ENCODE assay signal across 36 cellular contexts in genomic region chr17:78266771-78267170, GRCh38. TPM values are rescaled to one million over a fixed set of nuclear protein-coding genes. Genes with fewer than 3 reads are reported as not detected.
DNase-seq lines count a peak whose midpoint lies in the region; ATAC-seq, FAIRE-seq and TF ChIP-seq lines count a peak whose summit lies in the region.
"Had no signal": no experiment of that assay in that cellular context is flagged by ENCODE, and none has a peak within 500 bp of the region (broad histone marks: within the 10 kb centered on the region; RNA-seq: fewer than 3 reads in every experiment).

No MANE protein-coding gene starts in this region.

- DNase-seq in SK-N-SH: peak; percentile 51
- DNase-seq in Panc1 (ENCODE audit: low read depth, low spot score): no peak
- DNase-seq in left colon: no peak
- no peak for DNase-seq in trophoblast cell
- DNase-seq in stimulated activated CD4-positive, alpha-beta T cell treated with anti-CD3 and anti-CD28 coated beads, Interleukin-15, amount 100 ng/mL, for 24 hours: no peak
- no peak for DNase-seq in SIG-M5 (lab: John Stamatoyannopoulos, UW)
- no peak for DNase-seq in urothelium cell line (ENCODE audit: low spot score)
- DNase-seq: activated CD4-positive, alpha-beta T cell treated with anti-CD3 and anti-CD28 coated beads, Interleukin-2, amount 50 U/mL, for 4 hours; activated CD4-positive, CD25-positive, alpha-beta regulatory T cell; activated CD8-positive, alpha-beta memory T cell treated with anti-CD3 and anti-CD28 coated beads, Interleukin-2, amount 10 ng/mL, durations not matched to agents 7 days and 5 days; activated naive CD4-positive, alpha-beta T cell treated with anti-CD3 and anti-CD28 coated beads, Interleukin-2, amount 10 ng/mL, durations not matched to agents 7 days and 5 days; activated T-cell treated with anti-CD3 and anti-CD28 coated beads, Interleukin-2, amount 50 U/mL, for 4 hours; brain microvascular endothelial cell; DMS79 treated with DMSO at 0.1 percent for 48 hours; gastrocnemius medialis; GDM1; NCI-H1048; NCI-H1694 treated with DMSO at 0.1 percent for 48 hours; NCI-H82; nucleus accumbens; right lobe of liver; stimulated activated CD4-positive, alpha-beta T cell treated with anti-CD3 and anti-CD28 coated beads, Interleukin-12 subunit alpha, Interleukin-12 subunit beta, amount 100 ng/mL, for 4 hours; stimulated activated CD4-positive, alpha-beta T cell treated with anti-CD3 and anti-CD28 coated beads, Interleukin-4, amount 100 ng/mL, for 1 hour; T-helper 17 cell; transverse colon had no signal

- H3K18ac ChIP-seq in trophoblast cell (ENCODE audit: low read length): no peak overlapping the region

- no peak overlapping the region for H2BK120ac ChIP-seq in trophoblast cell (ENCODE audit: insufficient read depth, low read length, poor library complexity)

- H2BK12ac ChIP-seq in trophoblast cell (ENCODE audit: low read length): peak overlapping the region; percentile 37

- no peak overlapping the region for H3K9ac ChIP-seq in SK-N-SH
- no peak overlapping the region for H3K9ac ChIP-seq in trophoblast cell (ENCODE audit: low read length)

- no peaks in the 10 kb centered on the region for H3K9me3 ChIP-seq in SK-N-SH
- no peaks in the 10 kb centered on the region for H3K9me3 ChIP-seq in Panc1 (ENCODE audit: control insufficient read depth, insufficient read depth, low read depth, low read length)
- H3K9me3 ChIP-seq in trophoblast cell (ENCODE audit: insufficient read depth, low read depth, low read length): peaks cover 2% of the 10 kb centered on the region
- H3K9me3 ChIP-seq: gastrocnemius medialis, right lobe of liver, transverse colon had no signal

- H4K20me1 ChIP-seq in SK-N-SH (ENCODE audit: insufficient read depth): no peaks in the 10 kb centered on the region

- peak overlapping the region; percentile 9 for H4K91ac ChIP-seq in trophoblast cell (ENCODE audit: low read depth, low read length)

- no peak overlapping the region for H3K14ac ChIP-seq in trophoblast cell (ENCODE audit: low read length)

- ATAC-seq in SK-N-SH treated with all-trans-retinoic acid at 6 μM for 48 hours (no peak), Panc1 (0 out of 2 replicates have a peak, but pooled peaks have one; percentile 14), left colon (peak; percentile 3)
- ATAC-seq: activated CD8-positive, alpha-beta memory T cell treated with anti-CD3 and anti-CD28 coated beads, Interleukin-2, amount 10 ng/mL, durations not matched to agents 7 days and 5 days; activated T-cell treated with anti-CD3 and anti-CD28 coated beads, Interleukin-2, amount 50 U/mL, for 4 hours; gastrocnemius medialis; T-helper 17 cell had no signal

- H3K27ac ChIP-seq in SK-N-SH (ENCODE audit: low read depth in 2 of 2, low read length in 1 of 2) (peak overlapping the region in 1 of 2 experiments; percentile 91; a peak in 2 of 4 replicates), Panc1 (ENCODE audit: low read length) (no peak overlapping the region), trophoblast cell (ENCODE audit: low read depth, low read length) (no peak overlapping the region)
- H3K27ac ChIP-seq: brain microvascular endothelial cell, gastrocnemius medialis, transverse colon had no signal

- BruUV-seq in Panc1 (replicated peaks; lab: Mats Ljungman, UMichigan): no TSS peak

- CTCF ChIA-PET in SK-N-SH (lab: Yijun Ruan, JAX): interaction anchor here (1.2 to 6.7 kb wide), 3 partner anchors 15 to 155 kb away, joined by 4 to 60 read pairs (median 6); no protein-coding TSS in a partner anchor
- CTCF ChIA-PET in Panc1 (lab: Charles Lee): interaction anchor here (0.7 kb wide), 1 partner anchor 46 kb away, joined by 3 read pairs; no protein-coding TSS in a partner anchor

- H3K27me3 ChIP-seq in SK-N-SH (ENCODE audit: insufficient read depth) (no peaks in the 10 kb centered on the region), Panc1 (ENCODE audit: control insufficient read depth, insufficient read depth, low read length) (no peaks in the 10 kb centered on the region), trophoblast cell (ENCODE audit: insufficient read depth, low read length) (no peaks in the 10 kb centered on the region)
- H3K27me3 ChIP-seq: right lobe of liver had no signal

- no peak overlapping the region for H4K8ac ChIP-seq in trophoblast cell (ENCODE audit: low read depth, low read length)

- TF ChIP-seq EP300 in SK-N-SH (IDR thresholded peaks at IDR 0.05; ENCODE audit: borderline replicate concordance in 1 of 2, low read depth in 1 of 2, low read length in 1 of 2): no peak

- H3K79me1 ChIP-seq in trophoblast cell (ENCODE audit: low read length): peaks cover 24% of the 10 kb centered on the region

- no peak for TF ChIP-seq CTCF in SK-N-SH (IDR thresholded peaks at IDR 0.05)
- TF ChIP-seq CTCF in Panc1 (IDR thresholded peaks at IDR 0.05): no peak

- 95% methylated on average over 9 of the region's 9 CpGs for WGBS in SK-N-SH (ENCODE audit: low lambda C conversion rate)
- no CpG with 5 or more reads among the region's 9 CpGs for WGBS in trophoblast cell (ENCODE audit: extremely low coverage, insufficient coverage, insufficient read length)

- H4K12ac ChIP-seq in trophoblast cell (ENCODE audit: low read depth, low read length): no peak overlapping the region

- H2AFZ ChIP-seq in SK-N-SH (ENCODE audit: low read depth): no peak overlapping the region
- H2AFZ ChIP-seq in trophoblast cell (ENCODE audit: insufficient read depth, low read length, poor library complexity): no peak overlapping the region

- intact Hi-C loops in Panc1 (cut with micrococcal nuclease; ENCODE audit: unreplicated experiment) (no loop called here), left colon (cut with DNase I, micrococcal nuclease) (no loop called here)

- TF ChIP-seq RAD21 in SK-N-SH (IDR thresholded peaks at IDR 0.05; ENCODE audit: low read length): no peak

- H3K4me2 ChIP-seq in SK-N-SH: no peak overlapping the region
- H3K4me2 ChIP-seq in trophoblast cell (ENCODE audit: low read length): no peak overlapping the region

- peaks cover 0 to 75% of the 10 kb centered on the region in 2 experiments; a peak in 2 of 4 replicates for H3K4me1 ChIP-seq in SK-N-SH (ENCODE audit: control insufficient read depth in 1 of 2, insufficient read depth in 2 of 2, low read depth in 1 of 2, low read length in 1 of 2)
- peaks cover 38% of the 10 kb centered on the region for H3K4me1 ChIP-seq in Panc1 (ENCODE audit: control insufficient read depth, insufficient read depth, low read length)
- peaks cover 35 to 37% of the 10 kb centered on the region in 2 experiments for H3K4me1 ChIP-seq in trophoblast cell (ENCODE audit: control insufficient read depth in 1 of 2, insufficient read depth in 2 of 2, low read length in 2 of 2)

- H3F3A ChIP-seq in SK-N-SH (replicated peaks; ENCODE audit: insufficient read depth): no peaks in the 10 kb centered on the region

- in situ Hi-C loops in Panc1 (cut with HindIII; ENCODE audit: low pct_unique_long_range_greater_than_20kb, low sequenced_read_pairs): no loop called here

- no peaks in the 10 kb centered on the region for H3K9me2 ChIP-seq in SK-N-SH

- no peak overlapping the region for H3K4ac ChIP-seq in trophoblast cell (ENCODE audit: low read depth, low read length)

- H3K79me2 ChIP-seq in SK-N-SH (ENCODE audit: insufficient read depth) (no peaks in the 10 kb centered on the region), trophoblast cell (ENCODE audit: control insufficient read depth, insufficient read depth, low read length, poor library complexity) (peaks cover 6% of the 10 kb centered on the region)

- H3K23ac ChIP-seq in trophoblast cell (ENCODE audit: low read length): no peak overlapping the region

- no peak for FAIRE-seq in urothelium cell line (lab: Jason Lieb, UNC)
- FAIRE-seq: endothelial cell of umbilical vein, TTC549 had no signal

- peak overlapping the region; percentile 57 for H2AK5ac ChIP-seq in trophoblast cell (ENCODE audit: low read length)

- H3K4me3 ChIP-seq in SK-N-SH (ENCODE audit: low read depth in 2 of 2, low read length in 1 of 2): no peak overlapping the region
- no peak overlapping the region for H3K4me3 ChIP-seq in Panc1 (ENCODE audit: low read depth in 2 of 2, low read length in 2 of 2)
- no peak overlapping the region for H3K4me3 ChIP-seq in trophoblast cell (ENCODE audit: low read depth, low read length)
- H3K4me3 ChIP-seq: gastrocnemius medialis, right lobe of liver, transverse colon had no signal

- no peaks in the 10 kb centered on the region for H3K36me3 ChIP-seq in SK-N-SH (replicated peaks in 1 of 2; ENCODE audit: control insufficient read depth in 1 of 2, insufficient read depth in 2 of 2, low read length in 1 of 2)
- no peaks in the 10 kb centered on the region for H3K36me3 ChIP-seq in Panc1 (ENCODE audit: control insufficient read depth, insufficient read depth, low read length)
- no peaks in the 10 kb centered on the region for H3K36me3 ChIP-seq in trophoblast cell (ENCODE audit: control insufficient read depth in 1 of 2, insufficient read depth in 2 of 2, low read length in 2 of 2)
- H3K36me3 ChIP-seq: brain microvascular endothelial cell, gastrocnemius medialis, right lobe of liver, transverse colon had no signal

- H2BK5ac ChIP-seq in trophoblast cell (ENCODE audit: low read depth, low read length, poor library complexity): no peak overlapping the region

- POLR2A ChIA-PET in SK-N-SH (lab: Yijun Ruan, JAX): interaction anchor here (1.0 to 1.4 kb wide), 2 partner anchors 8 to 10 kb away, joined by 3 read pairs; no protein-coding TSS in a partner anchor
- POLR2A ChIA-PET in Panc1 (lab: Charles Lee): interaction anchor here (0.6 kb wide), 1 partner anchor 66 kb away, joined by 3 read pairs; no protein-coding TSS in a partner anchor

TF ChIP-seq in SK-N-SH, 30 proteins besides CTCF, POLR2A, EP300 and RAD21 (continues in another document):
- TF ChIP-seq POLR2AphosphoS5 (IDR thresholded peaks at IDR 0.05; ENCODE audit: low read depth, low read length): no peak
- TF ChIP-seq TCF12 (IDR thresholded peaks at IDR 0.05): no peak

TF ChIP-seq in SK-N-SH treated with all-trans-retinoic acid at 6 μM for 48 hours, 23 proteins besides CTCF, POLR2A, EP300 and RAD21 (continues in another document):
- no peak for TF ChIP-seq ZNF8 (CRISPR knock-in tag; IDR thresholded peaks at IDR 0.05)
- TF ChIP-seq TOX (CRISPR knock-in tag; IDR thresholded peaks at IDR 0.05; ENCODE audit: borderline replicate concordance): no peak
- TF ChIP-seq ZNF565 (CRISPR knock-in tag; conservative IDR thresholded peaks at IDR 0.05; ENCODE audit: low read depth): no peak
- TF ChIP-seq CSDC2 (CRISPR knock-in tag; IDR thresholded peaks at IDR 0.05): no peak

RNA-seq across cellular contexts. Expression of gene TMEM235, which starts 35.3 kb away (rescaled TPM):
- polyA plus RNA-seq in SK-N-SH (2012; rRNA removed): not detected in 2 replicates
- polyA plus RNA-seq in SK-N-SH (2012; cell fraction: cytosol; rRNA removed): 0.04 TPM in 1 of 2 replicates, not detected in the other
- polyA plus RNA-seq in SK-N-SH (2012; cell fraction: nucleus; rRNA removed): not detected in 2 replicates
- total RNA-seq in Panc1 (2021; ENCODE audit: unreplicated experiment): not detected
- not detected for polyA plus RNA-seq in Panc1 (2012; ENCODE audit: insufficient read length)
- total RNA-seq in left colon: not detected
- not detected in 2 replicates for polyA plus RNA-seq in trophoblast cell (2013)
- total RNA-seq: activated CD8-positive, alpha-beta memory T cell treated with anti-CD3 and anti-CD28 coated beads, Interleukin-2, amount 10 ng/mL, durations not matched to agents 7 days and 5 days; activated T-cell treated with anti-CD3 and anti-CD28 coated beads, Interleukin-2, amount 50 U/mL, for 4 hours; chondrocyte; gastrocnemius medialis; HT1080; myocyte; NCI-H460; progenitor cell of endocrine pancreas; right lobe of liver; RPMI7951; SK-MEL-5; T-helper 17 cell; transverse colon had no signal
- polyA plus RNA-seq: CD14-positive monocyte had no signal

RNA-seq across cellular contexts. Expression of gene BIRC5, which starts 52.7 kb away (rescaled TPM):
- polyA plus RNA-seq in SK-N-SH (2012; rRNA removed): 23.5 and 31.4 TPM in 2 replicates
- 25.8 and 29.6 TPM in 2 replicates for polyA plus RNA-seq in SK-N-SH (2012; cell fraction: cytosol; rRNA removed)
- polyA plus RNA-seq in SK-N-SH (2012; cell fraction: nucleus; rRNA removed): 13.7 and 15.8 TPM in 2 replicates
- total RNA-seq in Panc1 (2021; ENCODE audit: unreplicated experiment) (119 TPM), left colon (10 to 100 TPM in 1 of 2 donors, 1 to 10 TPM in 1; 3.4 to 10.1 TPM)
- 53.0 TPM for polyA plus RNA-seq in Panc1 (2012; ENCODE audit: insufficient read length)
- polyA plus RNA-seq in trophoblast cell (2013): 38.7 and 44.2 TPM in 2 replicates
- polyA plus RNA-seq: CD14-positive monocyte had no signal

Comparison
In these comparisons a context has a peak if more than half of its experiments do, and no peak if none do; other contexts are left out.
1. RNA of gene BIRC5, which starts 52.7 kb away (total RNA-seq): 119 TPM in Panc1 (single experiment); 3.4 to 10.1 TPM in left colon; every median in the first group is over 10 times any median in the second.